8 cellular contexts compared by ENCODE assay signal in genomic region chr7:67371429-67372305, GRCh38.
DNase-seq lines count a peak whose midpoint lies in the region; ATAC-seq and TF ChIP-seq lines count a peak whose summit lies in the region.

No MANE protein-coding gene starts in this region.

- peaks cover 14% of the 10 kb centered on the region for H3K27me3 ChIP-seq in BE2C

- peaks cover 5% of the 10 kb centered on the region for H3K4me1 Mint-ChIP-seq in central memory CD8-positive, alpha-beta T cell

- H3K9me3 Mint-ChIP-seq in central memory CD8-positive, alpha-beta T cell: peaks cover 5% of the 10 kb centered on the region

- H3K27ac Mint-ChIP-seq in central memory CD8-positive, alpha-beta T cell (ENCODE audit: low read depth): no peak overlapping the region

- peak; percentile 87 for TF ChIP-seq CTCF in BE2C (IDR thresholded peaks at IDR 0.05; ENCODE audit: low read depth, low read length)

- H3K4me1 ChIP-seq in BE2C: no peaks in the 10 kb centered on the region

- H3K27me3 Mint-ChIP-seq in central memory CD8-positive, alpha-beta T cell: peaks cover 40% of the 10 kb centered on the region

- DNase-seq in BE2C (peak; percentile 74), NCI-H2196 (lab: John Stamatoyannopoulos, UW; ENCODE audit: unreplicated experiment) (peak; percentile 88), left kidney (ENCODE audit: low read depth, low spot score) (peak; percentile 93)
- peak; percentile 23 for DNase-seq in activated CD4-positive, CD25-positive, alpha-beta regulatory T cell treated with anti-CD3 and anti-CD28 coated beads, Interleukin-2, amount 50 U/mL, for 16 hours (ENCODE audit: low read depth, low spot score)
- peak; percentile 26 to 38 for DNase-seq in central memory CD8-positive, alpha-beta T cell (ENCODE audit: low spot score in 2 of 2)
- peak; percentile 17 to 24 for DNase-seq in stimulated activated CD4-positive, alpha-beta T cell treated with anti-CD3 and anti-CD28 coated beads, Interleukin-4, amount 100 ng/mL, for 4 hours

- ATAC-seq in GM18907 (IDR thresholded peaks at IDR 0.05; ENCODE audit: unreplicated experiment) (peak; percentile 97), HG03108 (IDR thresholded peaks at IDR 0.05; ENCODE audit: unreplicated experiment) (peak; percentile 81)
- peak; percentile 71 for ATAC-seq in central memory CD8-positive, alpha-beta T cell (replicated peaks; ENCODE audit: extremely low read depth, poor library complexity, severe bottlenecking)

- no peaks in the 10 kb centered on the region for H3K36me3 ChIP-seq in BE2C

- H3K9me3 ChIP-seq in BE2C: no peaks in the 10 kb centered on the region

- H3K4me3 Mint-ChIP-seq in central memory CD8-positive, alpha-beta T cell: no peak overlapping the region

- no peak overlapping the region for H3K4me3 ChIP-seq in BE2C (ENCODE audit: low read depth, low read length)

- no peaks in the 10 kb centered on the region for H3K36me3 Mint-ChIP-seq in central memory CD8-positive, alpha-beta T cell (ENCODE audit: insufficient read depth)

Comparison
In these comparisons a context has a peak if more than half of its experiments do, and no peak if none do; other contexts are left out.
1. DNase-seq: peak in every context shown above with its lines; median percentile 93 in left kidney; 88 in NCI-H2196; 74 in BE2C; 32 in central memory CD8-positive, alpha-beta T cell; 23 in activated CD4-positive, CD25-positive, alpha-beta regulatory T cell treated with anti-CD3 and anti-CD28 coated beads, Interleukin-2, amount 50 U/mL, for 16 hours; 20 in stimulated activated CD4-positive, alpha-beta T cell treated with anti-CD3 and anti-CD28 coated beads, Interleukin-4, amount 100 ng/mL, for 4 hours.